ENCODE assay signal across 9 cellular contexts in the genomic region with DNA sequence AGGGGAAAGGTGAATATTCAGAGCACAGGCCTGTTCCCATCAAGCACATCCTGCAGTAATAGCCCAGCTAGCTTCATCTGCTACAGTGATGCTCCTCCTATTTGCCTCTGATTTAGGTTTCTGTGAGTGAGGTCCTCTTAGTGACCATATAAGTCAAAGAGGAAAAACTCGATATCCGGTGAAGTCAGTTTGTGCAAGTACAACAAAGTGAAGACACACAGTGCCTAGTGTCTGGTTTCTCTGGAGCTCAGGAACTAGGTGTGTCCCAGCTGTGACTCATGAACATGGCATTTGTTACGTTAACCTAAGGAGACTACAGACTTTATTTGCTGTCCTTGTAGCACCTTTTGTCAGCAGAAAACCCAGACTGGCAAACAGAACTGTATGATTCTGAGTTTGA. TPM values are rescaled to one million over a fixed set of nuclear protein-coding genes. Genes with fewer than 3 reads are reported as not detected.
DNase-seq lines count a peak whose midpoint lies in the region; ATAC-seq, FAIRE-seq and TF ChIP-seq lines count a peak whose summit lies in the region.
"Had no signal": no experiment of that assay in that cellular context is flagged by ENCODE, and none has a peak within 500 bp of the region (broad histone marks: within the 10 kb centered on the region; RNA-seq: fewer than 3 reads in every experiment).

No MANE protein-coding gene starts in this region.

- whole genome bisulfite sequencing in H1 (ENCODE audit: extremely low coverage in 1 of 2, insufficient coverage in 1 of 2, insufficient read length in 1 of 2, insufficient replicate concordance in 2 of 2, low coverage in 1 of 2, low lambda C conversion rate in 2 of 2, missing lambda C conversion rate in 1 of 2), 2 experiments: 79% methylated on average over 3 of the region's 3 CpGs; no CpG with 5 or more reads in 1 of the 2 experiments

- TF ChIP-seq CTCF in H1 (IDR thresholded peaks at IDR 0.05; ENCODE audit: control extremely low read depth in 1 of 3, insufficient read depth in 1 of 3, low read depth in 1 of 3, low read length in 3 of 3) (no peak), left ventricle myocardium inferior (IDR thresholded peaks at IDR 0.05; ENCODE audit: borderline replicate concordance) (no peak)
- TF ChIP-seq CTCF in CD4-positive, alpha-beta T cell (IDR thresholded peaks at IDR 0.05): no peak

- FAIRE-seq in H1 (lab: Jason Lieb, UNC): no peak
- FAIRE-seq: TTC549 had no signal

- H2BK120ac ChIP-seq in H1 (replicated peaks; ENCODE audit: low read depth, low read length): no peak overlapping the region

- H3K27ac ChIP-seq in H1 (ENCODE audit: low read depth, low read length) (no peak overlapping the region), mucosa of rectum (ENCODE audit: low read depth in 2 of 2, low read length in 2 of 2) (peak overlapping the region; percentile 78 to 87), left ventricle myocardium inferior (replicated peaks) (no peak overlapping the region)
- no peak overlapping the region for H3K27ac ChIP-seq in CD4-positive, alpha-beta T cell (ENCODE audit: low read depth, low read length)

- H4K8ac ChIP-seq in H1 (ENCODE audit: extremely low read depth, insufficient read depth, low read length): no peak overlapping the region

- peak overlapping the region; percentile 1; the same call in 1 of the 2 replicates for H3K18ac ChIP-seq in H1 (ENCODE audit: extremely low read depth, low read length)

- H4K5ac ChIP-seq in H1 (ENCODE audit: insufficient read length, low read depth, low read length): peak overlapping the region; percentile 30

- H3K27me3 Mint-ChIP-seq in CD4-positive, alpha-beta T cell: no peaks in the 10 kb centered on the region

- H3K79me1 ChIP-seq in H1 (ENCODE audit: low read depth, low read length): no peaks in the 10 kb centered on the region

- H3K36me3 Mint-ChIP-seq in CD4-positive, alpha-beta T cell (ENCODE audit: low read depth): no peaks in the 10 kb centered on the region

- TF ChIP-seq RAD21 in H1 (IDR thresholded peaks at IDR 0.05 in 1 of 2, conservative IDR thresholded peaks at IDR 0.05 in 1 of 2; ENCODE audit: low read depth in 2 of 2, low read length in 2 of 2): no peak

- H3K4me1 Mint-ChIP-seq in CD4-positive, alpha-beta T cell (ENCODE audit: low read depth): no peaks in the 10 kb centered on the region

- peak overlapping the region; percentile 62; the same call in 1 of the 2 replicates for H2BK20ac ChIP-seq in H1 (ENCODE audit: low read length)

- intact Hi-C loops in CD4-positive, alpha-beta T cell (cut with DNase I, micrococcal nuclease): no loop called here
- intact Hi-C loops in left ventricle myocardium inferior (cut with micrococcal nuclease): no loop called here

- H3K36me3 ChIP-seq in MG63: no peaks in the 10 kb centered on the region
- no peaks in the 10 kb centered on the region for H3K36me3 ChIP-seq in H1 (ENCODE audit: control insufficient read depth in 2 of 4, insufficient read depth in 4 of 4, low read length in 3 of 4)
- H3K36me3 ChIP-seq in mucosa of rectum (ENCODE audit: control insufficient read depth in 2 of 2, insufficient read depth in 2 of 2, low read length in 2 of 2): no peaks in the 10 kb centered on the region
- H3K36me3 ChIP-seq in left ventricle myocardium inferior: no peaks in the 10 kb centered on the region

- H3K4me1 ChIP-seq in H1 (replicated peaks in 1 of 4; ENCODE audit: control insufficient read depth in 3 of 4, insufficient read depth in 4 of 4, low read length in 3 of 4) (peaks cover 1 to 26% (median 18%) of the 10 kb centered on the region in 4 experiments; a peak in 6 of 7 replicates), mucosa of rectum (ENCODE audit: control insufficient read depth in 2 of 2, insufficient read depth in 2 of 2, low read length in 2 of 2) (peaks cover 4 to 13% of the 10 kb centered on the region in 2 donors), left ventricle myocardium inferior (no peaks in the 10 kb centered on the region)

- CTCF ChIA-PET in H1 (lab: Charles Lee; ENCODE audit: partially characterized antibody): interaction anchor here (0.7 to 2.7 kb wide), 8 partner anchors 23 to 1272 kb away, joined by 3 to 11 read pairs (median 4); partner anchors contain the start of gene EDN1
- CTCF ChIA-PET in CD4-positive, alpha-beta T cell (lab: Charles Lee): no interaction called here

- no peak overlapping the region for H3K4ac ChIP-seq in H1 (replicated peaks; ENCODE audit: insufficient read length, low read depth, low read length)

- H2AK5ac ChIP-seq in H1 (ENCODE audit: low read depth, low read length): no peak overlapping the region

- H4K20me1 ChIP-seq in H1 (replicated peaks in 1 of 2; ENCODE audit: control insufficient read depth in 1 of 2, insufficient read depth in 2 of 2, low read length in 2 of 2): no peaks in the 10 kb centered on the region

- H3K4me2 ChIP-seq in H1 (ENCODE audit: insufficient read depth in 1 of 2, low read depth in 2 of 2, low read length in 2 of 2): no peak overlapping the region

- no peaks in the 10 kb centered on the region; the same call in 1 of the 2 replicates for H3K23me2 ChIP-seq in H1 (ENCODE audit: low read depth, low read length)

- ATAC-seq in CD4-positive, alpha-beta T cell (ENCODE audit: poor library complexity): no peak

- no peak for TF ChIP-seq POLR2A in H1 (IDR thresholded peaks at IDR 0.05; ENCODE audit: control extremely low read depth in 1 of 2, low read depth in 2 of 2, low read length in 2 of 2)

- H2AFZ ChIP-seq in H1 (ENCODE audit: low read length): no peak overlapping the region

- no peak overlapping the region for H3K9ac ChIP-seq in H1 (replicated peaks in 1 of 4; ENCODE audit: extremely low read depth in 1 of 4, low read depth in 3 of 4, low read length in 3 of 4)
- H3K9ac ChIP-seq in mucosa of rectum (ENCODE audit: low read depth in 1 of 2, low read length in 2 of 2): peak overlapping the region in 1 of 2 donors; percentile 52

- H3K27me3 ChIP-seq in MG63 (no peaks in the 10 kb centered on the region), H1 (replicated peaks in 1 of 4; ENCODE audit: control insufficient read depth in 3 of 4, extremely low read depth in 1 of 4, insufficient read depth in 3 of 4, low read length in 3 of 4) (peaks cover 0 to 3% (median 0%) of the 10 kb centered on the region in 4 experiments; a peak in 1 of 7 replicates), mucosa of rectum (ENCODE audit: control insufficient read depth in 2 of 2, insufficient read depth in 2 of 2, low read length in 2 of 2) (no peaks in the 10 kb centered on the region), left ventricle myocardium inferior (ENCODE audit: low read depth) (no peaks in the 10 kb centered on the region)
- no peaks in the 10 kb centered on the region for H3K27me3 ChIP-seq in CD4-positive, alpha-beta T cell (ENCODE audit: control insufficient read depth, insufficient read depth, low read length)

- no peak overlapping the region for H3K23ac ChIP-seq in H1 (ENCODE audit: insufficient read length)

- no peak for TF ChIP-seq EP300 in H1 (IDR thresholded peaks at IDR 0.05; ENCODE audit: borderline replicate concordance in 1 of 2, low read depth in 2 of 2, low read length in 2 of 2)

- 0 out of 2 replicates have a peak overlapping the region, but pooled peaks have one; percentile 2 for H2BK5ac ChIP-seq in H1 (ENCODE audit: low read depth, low read length)

- H3K79me2 ChIP-seq in H1 (ENCODE audit: control insufficient read depth in 1 of 2, insufficient read depth in 2 of 2, low read length in 2 of 2): no peaks in the 10 kb centered on the region

- H2BK12ac ChIP-seq in H1 (ENCODE audit: low read depth, low read length): no peak overlapping the region; the same call in 1 of the 2 replicates

- peaks cover 1% of the 10 kb centered on the region for H3K9me3 Mint-ChIP-seq in CD4-positive, alpha-beta T cell

- no peak overlapping the region for H3K4me3 Mint-ChIP-seq in CD4-positive, alpha-beta T cell

- H2BK15ac ChIP-seq in H1 (ENCODE audit: low read length): no peak overlapping the region

- H3K4me3 ChIP-seq in MG63 (no peak overlapping the region), H1 (ENCODE audit: extremely low read depth in 1 of 4, insufficient read depth in 2 of 4, low read depth in 3 of 4, low read length in 4 of 4) (no peak overlapping the region), mucosa of rectum (ENCODE audit: low read length in 2 of 2) (no peak overlapping the region), left ventricle myocardium inferior (no peak overlapping the region)

- no peak overlapping the region for H3K56ac ChIP-seq in H1 (replicated peaks; ENCODE audit: insufficient read length, low read depth, low read length)

- DNase-seq in DMS53 (lab: John Stamatoyannopoulos, UW): peak; percentile 86
- DNase-seq in MG63: peak; percentile 52
- DNase-seq in H1 (ENCODE audit: low read depth in 1 of 2, low spot score in 2 of 2): no peak
- no peak for DNase-seq in NCI-H2171 (lab: John Stamatoyannopoulos, UW)
- no peak for DNase-seq in activated CD4-positive, alpha-beta T cell treated with anti-CD3 and anti-CD28 coated beads for 1 hour
- DNase-seq in CD4-positive, alpha-beta T cell: no peak
- DNase-seq in left ventricle myocardium inferior: no peak

- H4K91ac ChIP-seq in H1 (replicated peaks; ENCODE audit: insufficient read length, low read length): peak overlapping the region; percentile 36

- peaks cover 4% of the 10 kb centered on the region for H3K9me3 ChIP-seq in MG63
- peaks cover 0 to under 1% of the 10 kb centered on the region in 2 experiments; a peak in 2 of 4 replicates for H3K9me3 ChIP-seq in H1 (ENCODE audit: insufficient read depth in 2 of 2, low read depth in 1 of 2, low read length in 1 of 2)
- H3K9me3 ChIP-seq in mucosa of rectum (ENCODE audit: control insufficient read depth in 2 of 2, low read length in 2 of 2): no peaks in the 10 kb centered on the region
- H3K9me3 ChIP-seq in CD4-positive, alpha-beta T cell (ENCODE audit: control insufficient read depth, low read length): no peaks in the 10 kb centered on the region
- H3K9me3 ChIP-seq in left ventricle myocardium inferior (replicated peaks): no peaks in the 10 kb centered on the region

- no peak overlapping the region for H3K14ac ChIP-seq in H1 (ENCODE audit: insufficient read length)

- POLR2A ChIA-PET in H1 (lab: Charles Lee; ENCODE audit: partially characterized antibody): no interaction called here
- POLR2A ChIA-PET in CD4-positive, alpha-beta T cell (lab: Charles Lee): no interaction called here

- H3K27ac Mint-ChIP-seq in CD4-positive, alpha-beta T cell: no peak overlapping the region

RNA-seq across cellular contexts. Expression of gene EDN1, which starts 33.9 kb away (rescaled TPM):
- total RNA-seq in MG63 (2014; rRNA removed; shearing (Covaris generic); ENCODE audit: low replicate concordance): 23.2 and 26.8 TPM in 2 replicates
- total RNA-seq in H1 (2021; fragmentation: NEBNext Ultra II Directional; extraction: Animal tissue kit (Norgen Biotek cat#: 25700)): 1.1 and 1.2 TPM in 2 replicates
- polyA plus RNA-seq in H1 (2011; rRNA removed): 0.23 and 0.25 TPM in 2 replicates
- polyA plus RNA-seq in H1 (2011; cell fraction: cytosol; rRNA removed): 0.44 TPM
- polyA plus RNA-seq in H1 (2011; cell fraction: nucleus; rRNA removed): 0.64 TPM
- polyA plus RNA-seq in H1 (2012, experiment 1 of 2): 0.22 to 0.48 TPM (median 0.44 TPM) in 4 replicates
- polyA plus RNA-seq in H1 (2012, experiment 2 of 2): 0.52 TPM
- 1.1 TPM for polyA plus RNA-seq in H1 (2013, experiment 1 of 2)
- 1.5 TPM for polyA plus RNA-seq in H1 (2013, experiment 2 of 2)
- polyA minus RNA-seq in H1 (2011; rRNA and poly(A)+ RNA removed): 0.22 and 0.28 TPM in 2 replicates
- polyA minus RNA-seq in H1 (2011; cell fraction: cytosol; rRNA and poly(A)+ RNA removed): 0.73 TPM
- polyA minus RNA-seq in H1 (2011; cell fraction: nucleus; rRNA and poly(A)+ RNA removed): 0.40 TPM
- total RNA-seq in CD4-positive, alpha-beta T cell: 1 to 10 TPM in 1 of 2 experiments, under 1 TPM in 1; 0.80 to 1.1 TPM
- 5.9 TPM for total RNA-seq in left ventricle myocardium inferior

Comparison
In these comparisons a context has a peak if more than half of its experiments do, and no peak if none do; other contexts are left out.
1. DNase-seq: peak in DMS53 (single experiment) and MG63 (single experiment); none in H1 (0 of 2), NCI-H2171 (single experiment), activated CD4-positive, alpha-beta T cell treated with anti-CD3 and anti-CD28 coated beads for 1 hour (single experiment), CD4-positive, alpha-beta T cell (0 of 10) and left ventricle myocardium inferior (single experiment).
2. H3K27ac ChIP-seq: peak in mucosa of rectum (2 of 2); none in H1 (single experiment), CD4-positive, alpha-beta T cell (single experiment) and left ventricle myocardium inferior (single experiment).